In the genomic region with DNA sequence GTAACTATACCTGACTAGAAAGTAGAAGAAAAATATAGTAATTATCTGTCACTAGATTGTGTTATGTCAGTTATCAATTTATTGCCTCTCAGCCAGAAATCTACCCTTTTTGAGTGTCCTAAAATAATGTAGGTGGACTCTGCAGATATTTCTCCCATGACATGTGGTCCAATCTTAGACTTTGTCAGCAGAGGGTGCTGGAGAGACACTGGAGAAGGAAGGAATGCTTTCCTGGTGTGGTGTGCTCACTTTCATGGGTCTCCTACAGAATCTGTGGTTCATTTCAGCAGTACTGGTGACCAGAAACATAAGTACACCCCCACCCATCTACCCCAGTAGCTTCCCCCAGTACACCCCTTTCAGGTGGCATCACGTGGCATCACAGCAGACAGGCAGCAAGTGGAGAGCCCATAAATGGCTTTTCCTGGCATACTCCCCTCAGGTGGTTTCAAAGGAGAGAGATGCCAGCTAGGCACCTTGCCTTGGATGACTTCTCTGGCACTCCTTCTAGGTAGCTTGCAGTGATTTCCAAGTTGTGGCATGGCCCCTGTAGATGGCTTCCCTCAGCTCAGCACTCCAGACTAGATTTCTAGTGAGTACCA, we compare ENCODE assay signal across 8 cellular contexts.
DNase-seq lines count a peak whose midpoint lies in the region; ATAC-seq, FAIRE-seq and TF ChIP-seq lines count a peak whose summit lies in the region.

No MANE protein-coding gene starts in this region.

- H3K27me3 ChIP-seq in DOHH2 (ENCODE audit: control insufficient read depth, low read length) (no peaks in the 10 kb centered on the region), HepG2 (ENCODE audit: control insufficient read depth in 1 of 2, insufficient read depth in 2 of 2, low read length in 2 of 2) (0 out of 5 replicates have a peak, but pooled peaks cover 0 to 2% of the 10 kb centered on the region in 2 experiments)

- in situ Hi-C loops in HepG2 (cut with HindIII; ENCODE audit: extremely low pct_ligation_motif_present, low pct_unique_long_range_greater_than_20kb), result loop anchor here (25.0 kb wide), 1 partner anchor 683 kb away; no protein-coding TSS in a partner anchor

- TF ChIP-seq EP300 in HepG2 (IDR thresholded peaks at IDR 0.05; ENCODE audit: low read depth in 2 of 2, low read length in 2 of 2), result no peak
- no peak for TF ChIP-seq EP300 in HepG2 (CRISPR knock-in tag; IDR thresholded peaks at IDR 0.05; ENCODE audit: borderline replicate concordance)

- TF ChIP-seq RAD21 in HepG2 (CRISPR knock-in tag; IDR thresholded peaks at IDR 0.05), result no peak

- H3K36me3 ChIP-seq in DOHH2 (ENCODE audit: control insufficient read depth, low read length), result no peaks in the 10 kb centered on the region
- no peaks in the 10 kb centered on the region for H3K36me3 ChIP-seq in HepG2 (replicated peaks in 1 of 2; ENCODE audit: control insufficient read depth in 1 of 2, insufficient read depth in 2 of 2, low read length in 2 of 2)

- H3K9ac ChIP-seq in HepG2 (ENCODE audit: insufficient read depth, low read depth, low read length), result no peak overlapping the region

- POLR2A ChIA-PET in HepG2 (lab: Yijun Ruan, JAX), result no interaction called here

- CTCF ChIA-PET in HepG2 (lab: Yijun Ruan, JAX; ENCODE audit: low intra/inter-chr PET ratio, low total read pairs), result interaction anchor here (0.9 to 1.3 kb wide), 2 partner anchors 352 kb away, joined by 7 read pairs; no protein-coding TSS in a partner anchor

- no TSS peak for BruUV-seq in HepG2 (replicated peaks; lab: Mats Ljungman, UMichigan)

- TF ChIP-seq CTCF in DOHH2 (IDR thresholded peaks at IDR 0.05; ENCODE audit: low read depth, low read length, poor library complexity, severe bottlenecking) (peak; percentile 49), VCaP (conservative IDR thresholded peaks at IDR 0.05) (peak; percentile 85), HepG2 (CRISPR knock-in tag; IDR thresholded peaks at IDR 0.05) (peak; percentile 78)

- no peak overlapping the region for H3K4me3 ChIP-seq in DOHH2 (ENCODE audit: low read length)
- no peak overlapping the region for H3K4me3 ChIP-seq in HepG2 (replicated peaks in 1 of 3; ENCODE audit: insufficient read depth in 1 of 3, low read depth in 2 of 3, low read length in 3 of 3)

- FAIRE-seq in HepG2 (lab: Jason Lieb, UNC), result peak; percentile 89

- H3K9me2 ChIP-seq in DOHH2 (replicated peaks; ENCODE audit: control insufficient read depth, low read length), result no peaks in the 10 kb centered on the region

- H4K20me1 ChIP-seq in DOHH2 (ENCODE audit: control insufficient read depth, insufficient read depth, low read depth, low read length), result no peaks in the 10 kb centered on the region
- no peaks in the 10 kb centered on the region for H4K20me1 ChIP-seq in HepG2 (ENCODE audit: insufficient read depth, low read length)

- H3K79me2 ChIP-seq in DOHH2 (ENCODE audit: control insufficient read depth, low read length) (no peaks in the 10 kb centered on the region), HepG2 (ENCODE audit: insufficient read depth, low read length) (no peaks in the 10 kb centered on the region)

- H3K9me3 ChIP-seq in DOHH2 (ENCODE audit: control insufficient read depth, insufficient read depth, low read length) (no peaks in the 10 kb centered on the region), HepG2 (ENCODE audit: low read length) (no peaks in the 10 kb centered on the region)

- TF ChIP-seq POLR2A in HepG2 (IDR thresholded peaks at IDR 0.05; ENCODE audit: insufficient read depth in 1 of 2, low read depth in 2 of 2, low read length in 2 of 2), result no peak

- no peaks in the 10 kb centered on the region for H3F3A ChIP-seq in DOHH2 (ENCODE audit: control insufficient read depth, insufficient read depth)

- ATAC-seq in HepG2 (peak; percentile 88), GM19467 (IDR thresholded peaks at IDR 0.05; ENCODE audit: unreplicated experiment) (no peak)

- H3K4me1 ChIP-seq in DOHH2 (ENCODE audit: control insufficient read depth, low read length) (no peaks in the 10 kb centered on the region), HepG2 (ENCODE audit: insufficient read depth, low read length) (no peaks in the 10 kb centered on the region)

- no peak overlapping the region for H2AFZ ChIP-seq in HepG2 (ENCODE audit: low read length)

- intact Hi-C loops in HepG2 (cut with micrococcal nuclease; ENCODE audit: unreplicated experiment), result loop anchor here (10.0 kb wide), 1 partner anchor 115 kb away; a partner anchor contains a TSS

- H3K27ac ChIP-seq in DOHH2 (ENCODE audit: low read depth, low read length) (no peak overlapping the region), VCaP (no peak overlapping the region), HepG2 (ENCODE audit: extremely low read length, insufficient read depth, low read length) (no peak overlapping the region)

- WGBS in HepG2 (ENCODE audit: low lambda C conversion rate), result 0% methylated on average over 1 of the region's 1 CpG

- H3K4me2 ChIP-seq in DOHH2 (ENCODE audit: low read length), result no peak overlapping the region
- no peak overlapping the region for H3K4me2 ChIP-seq in HepG2 (ENCODE audit: low read depth, low read length)

- DNase-seq in HuH-7 (ENCODE audit: low spot score) (peak; percentile 51), HepG2 (ENCODE audit: low spot score) (peak; percentile 46), NCI-H2107 treated with DMSO at 0.1 percent for 48 hours (lab: John Stamatoyannopoulos, UW; ENCODE audit: unreplicated experiment) (no peak), cerebellar nuclear complex (lab: John Stamatoyannopoulos, UW) (no peak), DMS79 (lab: John Stamatoyannopoulos, UW) (no peak)

TF ChIP-seq in HepG2, 621 proteins besides CTCF, POLR2A, EP300 and RAD21 (continues in another document):
- TF ChIP-seq SRSF1 (optimal IDR thresholded peaks at IDR 0.05; ENCODE audit: low read depth, low read length) (no peak), ZSCAN21 (CRISPR knock-in tag; IDR thresholded peaks at IDR 0.05; ENCODE audit: borderline replicate concordance) (no peak), NFYC (CRISPR knock-in tag; IDR thresholded peaks at IDR 0.05) (no peak), STAG1 (CRISPR knock-in tag; IDR thresholded peaks at IDR 0.05) (peak; percentile 85), DR1 (CRISPR knock-in tag; IDR thresholded peaks at IDR 0.05) (no peak), ZNF282 (IDR thresholded peaks at IDR 0.05; ENCODE audit: partially characterized antibody) (no peak), DPF2 (CRISPR knock-in tag; IDR thresholded peaks at IDR 0.05; ENCODE audit: borderline replicate concordance, low read depth) (no peak)
- TF ChIP-seq, protein P1, sequence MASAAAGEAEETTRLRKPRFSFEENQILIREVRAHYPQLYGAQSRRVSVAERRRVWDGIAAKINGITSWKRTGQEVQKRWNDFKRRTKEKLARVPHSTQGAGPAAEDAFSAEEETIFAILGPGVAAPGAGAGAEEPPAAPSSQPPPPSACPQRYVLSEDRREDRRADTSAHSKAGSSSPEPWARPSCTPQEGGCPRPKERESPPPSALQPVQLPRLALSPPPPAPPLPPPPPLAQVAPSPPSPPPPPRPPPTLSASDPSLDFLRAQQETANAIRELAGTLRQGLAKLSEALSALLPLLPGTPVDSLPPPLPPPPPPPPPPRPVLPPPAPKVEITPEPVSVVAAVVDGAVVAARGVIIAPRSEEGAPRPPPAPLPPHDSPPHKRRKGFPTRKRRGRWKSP (CRISPR knock-in tag; IDR thresholded peaks at IDR 0.05), result no peak

Comparison
In these comparisons a context has a peak if more than half of its experiments do, and no peak if none do; other contexts are left out.
1. DNase-seq: peak in HuH-7 (single experiment) and HepG2 (single experiment); none in NCI-H2107 treated with DMSO at 0.1 percent for 48 hours (single experiment), cerebellar nuclear complex (0 of 2) and DMS79 (single experiment).
2. Peak in every context shown above with its lines, with median percentiles within 50 percentile points of each other: CTCF ChIP-seq.